ENCODE assay signal across 26 cellular contexts in the genomic region with DNA sequence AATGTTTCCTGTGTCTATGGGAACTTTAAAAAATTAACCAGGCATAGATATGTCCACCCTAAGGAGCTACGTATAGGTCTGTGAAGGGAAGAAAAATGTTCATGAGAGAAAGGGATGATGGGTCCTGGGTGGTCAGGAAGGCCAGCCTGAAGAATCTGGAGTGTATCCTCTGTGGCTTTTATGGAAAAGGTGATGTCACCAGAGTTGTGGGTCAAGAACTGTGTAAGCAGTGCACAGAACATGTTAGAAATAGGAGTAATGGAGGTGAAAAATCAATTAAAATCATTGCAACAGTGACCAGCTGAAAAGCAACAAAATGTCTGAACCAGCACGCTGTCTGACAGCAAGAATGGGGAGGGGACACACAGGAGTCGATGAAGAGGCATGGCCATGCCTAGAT.
A peak's percentile ranks its signal among the peaks of the same experiment; 100 is the strongest.
DNase-seq lines count a peak whose midpoint lies in the region; ATAC-seq, FAIRE-seq and TF ChIP-seq lines count a peak whose summit lies in the region.
"Had no signal": no experiment of that assay in that cellular context is flagged by ENCODE, and none has a peak within 500 bp of the region (broad histone marks: within the 10 kb centered on the region; RNA-seq: fewer than 3 reads in every experiment).

No MANE protein-coding gene starts in this region.

- H3K4me1 ChIP-seq in SK-N-SH (ENCODE audit: control insufficient read depth in 1 of 2, insufficient read depth in 2 of 2, low read depth in 1 of 2, low read length in 1 of 2) (peaks cover 18 to 33% of the 10 kb centered on the region in 2 experiments), endothelial cell of umbilical vein (ENCODE audit: control insufficient read depth, extremely low read depth, insufficient read depth, low read length) (peaks cover 34% of the 10 kb centered on the region), neuronal stem cell (ENCODE audit: control insufficient read depth in 2 of 2, insufficient read depth in 1 of 2, low read depth in 1 of 2, low read length in 2 of 2) (no peaks in the 10 kb centered on the region)
- H3K4me1 ChIP-seq: BLaER1 had no signal

- peak overlapping the region; percentile 32; the same call in 1 of the 2 replicates for H3K9ac ChIP-seq in SK-N-SH
- H3K9ac ChIP-seq in endothelial cell of umbilical vein (replicated peaks; ENCODE audit: extremely low read depth, insufficient read depth, low read length) = no peak overlapping the region
- H3K9ac ChIP-seq in neuronal stem cell (ENCODE audit: low read depth, low read length, poor library complexity) = peak overlapping the region; percentile 39
- H3K9ac ChIP-seq: BLaER1 had no signal

- TF ChIP-seq POLR2A in endothelial cell of umbilical vein (IDR thresholded peaks at IDR 0.05; ENCODE audit: low read depth, low read length) = no peak

- peaks cover 26% of the 10 kb centered on the region for H3F3A ChIP-seq in SK-N-SH (replicated peaks; ENCODE audit: insufficient read depth)

- TF ChIP-seq EP300 in SK-N-SH (IDR thresholded peaks at IDR 0.05; ENCODE audit: borderline replicate concordance in 1 of 2, low read depth in 1 of 2, low read length in 1 of 2) = no peak

- peaks cover 4% of the 10 kb centered on the region for H3K4me1 Mint-ChIP-seq in T-helper 2 cell treated with Interferon-gamma antibody and Interleukin-4, amounts not matched to agents 5 μg/mL and 100 μg/mL, for 36 hours (ENCODE audit: low read depth)
- H3K4me1 Mint-ChIP-seq in chondrocyte (ENCODE audit: low read depth) = peaks cover 8% of the 10 kb centered on the region

- no TSS peak for BruUV-seq in endothelial cell of umbilical vein (replicated peaks; lab: Mats Ljungman, UMichigan)

- H3K9me3 ChIP-seq in SK-N-SH = no peaks in the 10 kb centered on the region
- no peaks in the 10 kb centered on the region for H3K9me3 ChIP-seq in endothelial cell of umbilical vein (replicated peaks; ENCODE audit: control insufficient read depth, insufficient read depth, low read length)
- H3K9me3 ChIP-seq in neuronal stem cell (replicated peaks in 1 of 2; ENCODE audit: control insufficient read depth in 2 of 2, insufficient read depth in 1 of 2, low read depth in 1 of 2, low read length in 2 of 2) = peaks cover 0 to 2% of the 10 kb centered on the region in 2 donors
- H3K9me3 ChIP-seq: BLaER1 had no signal

- H3K18ac ChIP-seq in neuronal stem cell (ENCODE audit: low read length) = no peak overlapping the region

- intact Hi-C loops in endothelial cell of umbilical vein (cut with micrococcal nuclease) = loop anchor here (5.0 kb wide), 2 partner anchors 67 to 352 kb away; partner anchors contain the start of gene USP31

- ATAC-seq in SK-N-SH treated with all-trans-retinoic acid at 6 μM for 48 hours = no peak
- ATAC-seq: GM23338, PC-3, Right ventricle myocardium inferior had no signal

- H2AFZ ChIP-seq in SK-N-SH (ENCODE audit: low read depth) = no peak overlapping the region
- H2AFZ ChIP-seq in endothelial cell of umbilical vein (ENCODE audit: low read depth, low read length) = no peak overlapping the region
- no peak overlapping the region for H2AFZ ChIP-seq in neuronal stem cell (ENCODE audit: low read length)
- H2AFZ ChIP-seq: GM23338 had no signal

- H3K4me3 Mint-ChIP-seq in T-helper 2 cell treated with Interferon-gamma antibody and Interleukin-4, amounts not matched to agents 5 μg/mL and 100 μg/mL, for 36 hours = no peak overlapping the region
- no peak overlapping the region for H3K4me3 Mint-ChIP-seq in chondrocyte (ENCODE audit: unreplicated experiment)
- H3K4me3 Mint-ChIP-seq: CD4-positive, CD25-positive, alpha-beta regulatory T cell; GM23338; H9 had no signal

- no peak overlapping the region for H2AK5ac ChIP-seq in neuronal stem cell (ENCODE audit: low read depth, low read length)

- no peak overlapping the region for H2BK5ac ChIP-seq in neuronal stem cell (ENCODE audit: low read length)

- H3K27ac ChIP-seq in SK-N-SH (ENCODE audit: low read depth in 2 of 2, low read length in 1 of 2) = peak overlapping the region; percentile 80 to 86
- peak overlapping the region; percentile 50 for H3K27ac ChIP-seq in endothelial cell of umbilical vein (ENCODE audit: insufficient read depth, low read depth, low read length)
- H3K27ac ChIP-seq in neuronal stem cell (replicated peaks; ENCODE audit: low read length) = no peak overlapping the region
- H3K27ac ChIP-seq: BLaER1 had no signal

- H3K9me3 Mint-ChIP-seq in T-helper 2 cell treated with Interferon-gamma antibody and Interleukin-4, amounts not matched to agents 5 μg/mL and 100 μg/mL, for 36 hours = no peaks in the 10 kb centered on the region
- no peaks in the 10 kb centered on the region for H3K9me3 Mint-ChIP-seq in chondrocyte (ENCODE audit: low read depth)
- H3K9me3 Mint-ChIP-seq: CD4-positive, CD25-positive, alpha-beta regulatory T cell; GM23338; H9 had no signal

- H3K27me3 Mint-ChIP-seq in T-helper 2 cell treated with Interferon-gamma antibody and Interleukin-4, amounts not matched to agents 5 μg/mL and 100 μg/mL, for 36 hours (ENCODE audit: low read depth) = no peaks in the 10 kb centered on the region
- no peaks in the 10 kb centered on the region for H3K27me3 Mint-ChIP-seq in chondrocyte (ENCODE audit: low read depth)
- H3K27me3 Mint-ChIP-seq: CD4-positive, CD25-positive, alpha-beta regulatory T cell had no signal

- dilution Hi-C loops in endothelial cell of umbilical vein (cut with MboI; ENCODE audit: extremely low pct_ligation_motif_present, low sequenced_read_pairs) = no loop called here

- H3K79me2 ChIP-seq in SK-N-SH (ENCODE audit: insufficient read depth) (no peaks in the 10 kb centered on the region), endothelial cell of umbilical vein (ENCODE audit: control insufficient read depth, insufficient read depth, low read length) (no peaks in the 10 kb centered on the region)

- H3K36me3 ChIP-seq in SK-N-SH (replicated peaks in 1 of 2; ENCODE audit: control insufficient read depth in 1 of 2, insufficient read depth in 2 of 2, low read length in 1 of 2) (peaks cover 24 to 38% of the 10 kb centered on the region in 2 experiments), endothelial cell of umbilical vein (ENCODE audit: control insufficient read depth in 2 of 2, extremely low read depth in 1 of 2, insufficient read depth in 2 of 2, low read length in 2 of 2) (peaks cover 6 to 10% of the 10 kb centered on the region in 2 experiments), neuronal stem cell (replicated peaks in 1 of 2; ENCODE audit: control insufficient read depth in 2 of 2, insufficient read depth in 2 of 2, low read length in 2 of 2) (peaks cover 13 to 72% of the 10 kb centered on the region in 2 donors)

- no peaks in the 10 kb centered on the region for H3K9me2 ChIP-seq in SK-N-SH

- H4K20me1 ChIP-seq in SK-N-SH (ENCODE audit: insufficient read depth) (no peaks in the 10 kb centered on the region), endothelial cell of umbilical vein (replicated peaks; ENCODE audit: control insufficient read depth, extremely low read depth, insufficient read depth, low read length) (no peaks in the 10 kb centered on the region)
- H4K20me1 ChIP-seq: BLaER1 had no signal

- H3K4me2 ChIP-seq in SK-N-SH = no peak overlapping the region
- no peak overlapping the region for H3K4me2 ChIP-seq in endothelial cell of umbilical vein (ENCODE audit: insufficient read depth, low read length)
- H3K4me2 ChIP-seq in neuronal stem cell (ENCODE audit: insufficient read depth, low read length, poor library complexity, severe bottlenecking) = no peak overlapping the region
- H3K4me2 ChIP-seq: BLaER1, GM23338 had no signal

- H3K4me3 ChIP-seq in SK-N-SH (ENCODE audit: low read depth in 2 of 2, low read length in 1 of 2) (no peak overlapping the region), endothelial cell of umbilical vein (replicated peaks in 1 of 3; ENCODE audit: insufficient read depth in 1 of 3, low read depth in 1 of 3, low read length in 3 of 3) (no peak overlapping the region), neuronal stem cell (ENCODE audit: low read length in 2 of 2) (no peak overlapping the region)
- H3K4me3 ChIP-seq: BLaER1, GM23338 had no signal

- no peak overlapping the region for H2BK15ac ChIP-seq in neuronal stem cell (ENCODE audit: low read length)

- TF ChIP-seq CTCF in SK-N-SH (IDR thresholded peaks at IDR 0.05) (no peak), endothelial cell of umbilical vein (IDR thresholded peaks at IDR 0.05; ENCODE audit: extremely low read depth in 1 of 2, insufficient read depth in 1 of 2, low read depth in 1 of 2, low read length in 2 of 2) (no peak), chondrocyte (IDR thresholded peaks at IDR 0.05) (no peak)

- no peak overlapping the region for H3K14ac ChIP-seq in neuronal stem cell (ENCODE audit: low read length)

- peak; percentile 15 for FAIRE-seq in endothelial cell of umbilical vein (lab: Jason Lieb, UNC)
- FAIRE-seq: GM18507, HTR-8/SVneo had no signal

- no peaks in the 10 kb centered on the region for H3K9me1 ChIP-seq in endothelial cell of umbilical vein (replicated peaks; ENCODE audit: control insufficient read depth, extremely low read depth, insufficient read depth, low read length)

- no peak overlapping the region for H4K91ac ChIP-seq in neuronal stem cell (ENCODE audit: low read depth, low read length, poor library complexity)

- DNase-seq in SK-N-SH = no peak
- DNase-seq in endothelial cell of umbilical vein (ENCODE audit: low read depth, low spot score) = no peak
- DNase-seq in neuronal stem cell (ENCODE audit: low spot score) = no peak
- no peak for DNase-seq in glomerular visceral epithelial cell (ENCODE audit: extremely low spot score)
- DNase-seq in T-helper 2 cell treated with Interferon-gamma antibody and Interleukin-4, amounts not matched to agents 5 μg/mL and 100 μg/mL, for 36 hours (ENCODE audit: low spot score) = no peak
- no peak for DNase-seq in SIG-M5 (lab: John Stamatoyannopoulos, UW)
- DNase-seq in chondrocyte (ENCODE audit: low spot score) = no peak
- DNase-seq: 8988T; CD4-positive, CD25-positive, alpha-beta regulatory T cell; DMS153; H9; KBM-7; MV-4-11; NCI-H1105; NCI-H1436 treated with DMSO at 0.1 percent for 48 hours; NCI-H187 treated with DMSO at 0.1 percent for 48 hours; NCI-H345; NCI-H524; NCI-H748 treated with DMSO at 0.1 percent for 48 hours; PC-3 had no signal

- H4K8ac ChIP-seq in neuronal stem cell (ENCODE audit: low read depth, low read length) = no peak overlapping the region

- no peak overlapping the region for H3K23ac ChIP-seq in neuronal stem cell (ENCODE audit: low read depth, low read length, poor library complexity)

- no peak overlapping the region for H3K4ac ChIP-seq in neuronal stem cell (ENCODE audit: low read length)

- H3K79me1 ChIP-seq in neuronal stem cell (ENCODE audit: low read depth, low read length) = no peaks in the 10 kb centered on the region

- POLR2A ChIA-PET in SK-N-SH (lab: Yijun Ruan, JAX) = no interaction called here
- POLR2A ChIA-PET in endothelial cell of umbilical vein (lab: Charles Lee) = no interaction called here

- H3K27ac Mint-ChIP-seq in T-helper 2 cell treated with Interferon-gamma antibody and Interleukin-4, amounts not matched to agents 5 μg/mL and 100 μg/mL, for 36 hours = no peak overlapping the region
- no peak overlapping the region for H3K27ac Mint-ChIP-seq in chondrocyte (ENCODE audit: unreplicated experiment)
- H3K27ac Mint-ChIP-seq: GM23338 had no signal

- no peaks in the 10 kb centered on the region for H3K27me3 ChIP-seq in SK-N-SH (ENCODE audit: insufficient read depth)
- H3K27me3 ChIP-seq in endothelial cell of umbilical vein (ENCODE audit: control insufficient read depth in 2 of 2, insufficient read depth in 2 of 2, low read length in 2 of 2) = no peaks in the 10 kb centered on the region
- no peaks in the 10 kb centered on the region for H3K27me3 ChIP-seq in neuronal stem cell (ENCODE audit: control insufficient read depth in 3 of 3, insufficient read depth in 3 of 3, low read depth in 1 of 3, low read length in 3 of 3)
- H3K27me3 ChIP-seq: BLaER1 had no signal

- no peak overlapping the region for H2BK12ac ChIP-seq in neuronal stem cell (ENCODE audit: low read length)

- H3K36me3 Mint-ChIP-seq in T-helper 2 cell treated with Interferon-gamma antibody and Interleukin-4, amounts not matched to agents 5 μg/mL and 100 μg/mL, for 36 hours (ENCODE audit: low read depth) = peaks cover 25% of the 10 kb centered on the region
- H3K36me3 Mint-ChIP-seq in chondrocyte (ENCODE audit: low read depth) = peaks cover 41% of the 10 kb centered on the region

- WGBS in SK-N-SH (ENCODE audit: low lambda C conversion rate) = 68% methylated on average over 3 of the region's 3 CpGs
- no CpG with 5 or more reads among the region's 3 CpGs for WGBS in neuronal stem cell (ENCODE audit: extremely low coverage in 2 of 2, insufficient read length in 2 of 2, insufficient replicate concordance in 1 of 2), 2 donors

- no peak for TF ChIP-seq RAD21 in SK-N-SH (IDR thresholded peaks at IDR 0.05; ENCODE audit: low read length)

- CTCF ChIA-PET in SK-N-SH (lab: Yijun Ruan, JAX) (interaction anchor here (1.4 to 2.6 kb wide), 7 partner anchors 8 to 355 kb away, joined by 3 to 11 read pairs (median 6); partner anchors contain the start of gene HS3ST2), endothelial cell of umbilical vein (lab: Charles Lee) (interaction anchor here (1.1 kb wide), 1 partner anchor 181 kb away, joined by 3 read pairs; no protein-coding TSS in a partner anchor)

- H2BK120ac ChIP-seq in neuronal stem cell (ENCODE audit: low read depth, low read length) = no peak overlapping the region
